ENCODE assay signal across 8 cellular contexts in genomic region chr1:9291914-9292360, GRCh38. TPM values are rescaled to one million over a fixed set of nuclear protein-coding genes. Genes with fewer than 3 reads are reported as not detected.
DNase-seq lines count a peak whose midpoint lies in the region; ATAC-seq and TF ChIP-seq lines count a peak whose summit lies in the region.

No MANE protein-coding gene starts in this region.

- peaks cover 32% of the 10 kb centered on the region for H3K4me1 ChIP-seq in mammary epithelial cell (ENCODE audit: insufficient read depth, low read length)
- peaks cover 5 to 24% (median 16%) of the 10 kb centered on the region in 4 donors for H3K4me1 ChIP-seq in liver (ENCODE audit: control insufficient read depth in 4 of 4, insufficient read depth in 4 of 4, low read length in 3 of 4)
- peaks cover 0 to 59% (median 24%) of the 10 kb centered on the region in 4 donors for H3K4me1 ChIP-seq in tibial nerve

- DNase-seq in stimulated activated naive CD8-positive, alpha-beta T cell treated with anti-CD3 and anti-CD28 coated beads, Interleukin-15, Interleukin-2, amounts not matched to agents 100 U/mL and 50 U/mL, for 24 hours, result no peak
- DNase-seq in mammary epithelial cell (peak; percentile 57), tibial nerve (ENCODE audit: low spot score in 2 of 2) (peak; percentile 56 to 65)

- peaks cover 7% of the 10 kb centered on the region for H3K4me1 Mint-ChIP-seq in stimulated activated naive CD8-positive, alpha-beta T cell treated with anti-CD3 and anti-CD28 coated beads, Interleukin-15, Interleukin-2, amounts not matched to agents 100 ng/mL and 50 ng/mL, for 24 hours (ENCODE audit: low read depth)

- intact Hi-C loops in mammary epithelial cell (cut with micrococcal nuclease), result no loop called here

- peak in 1 of 2 donors; percentile 41 for TF ChIP-seq EP300 in tibial nerve (IDR thresholded peaks at IDR 0.05)

- H3K27ac ChIP-seq in mammary epithelial cell (ENCODE audit: insufficient read depth, low read depth, low read length) (peak overlapping the region; percentile 20), liver (ENCODE audit: low read depth in 1 of 2, low read length in 2 of 2) (peak overlapping the region; percentile 68 to 72), tibial nerve (peak overlapping the region; percentile 82 to 98 (median 94))

- no peak for TF ChIP-seq CTCF in mammary epithelial cell (conservative IDR thresholded peaks at IDR 0.05 in 1 of 2, IDR thresholded peaks at IDR 0.05 in 1 of 2; ENCODE audit: extremely low read depth in 1 of 2, insufficient read depth in 1 of 2, low read depth in 1 of 2, low read length in 2 of 2)
- no peak for TF ChIP-seq CTCF in liver (IDR thresholded peaks at IDR 0.05; ENCODE audit: low read depth, low read length, missing input control)
- TF ChIP-seq CTCF in tibial nerve (IDR thresholded peaks at IDR 0.05), result no peak

- in situ Hi-C loops in mammary epithelial cell (cut with MboI; ENCODE audit: low sequenced_read_pairs in 2 of 2), result loop anchor here in 1 of 2 donors (25.0 kb wide), 1 partner anchor 295 kb away; the partner anchor contains the start of gene TMEM201

- TF ChIP-seq POLR2A in tibial nerve (IDR thresholded peaks at IDR 0.05), result no peak

- peak overlapping the region; percentile 25 for H3K4me3 Mint-ChIP-seq in stimulated activated naive CD8-positive, alpha-beta T cell treated with anti-CD3 and anti-CD28 coated beads, Interleukin-15, Interleukin-2, amounts not matched to agents 100 ng/mL and 50 ng/mL, for 24 hours

- WGBS in mammary epithelial cell (ENCODE audit: low coverage, missing lambda C conversion rate), result 3% methylated on average over 10 of the region's 13 CpGs
- WGBS in liver, result 22% methylated on average over 13 of the region's 13 CpGs
- 5 to 20% methylated on average over 10 to 13 of the region's 13 CpGs for WGBS in tibial nerve, 2 donors

- H3K4me2 ChIP-seq in mammary epithelial cell (ENCODE audit: insufficient read depth, low read depth, low read length), result peak overlapping the region; percentile 91

- dilution Hi-C loops in mammary epithelial cell (cut with HindIII; ENCODE audit: low sequenced_read_pairs), result loop anchor here (25.0 kb wide), 1 partner anchor 170 kb away; no protein-coding TSS in a partner anchor

- peaks cover 37% of the 10 kb centered on the region for H3K79me2 ChIP-seq in mammary epithelial cell (ENCODE audit: insufficient read depth, low read length)

- H2AFZ ChIP-seq in mammary epithelial cell (ENCODE audit: low read depth, low read length), result peak overlapping the region; percentile 69

- H3K36me3 ChIP-seq in mammary epithelial cell (ENCODE audit: insufficient read depth, low read length) (no peaks in the 10 kb centered on the region), liver (ENCODE audit: control insufficient read depth in 4 of 4, insufficient read depth in 3 of 4, low read depth in 1 of 4, low read length in 3 of 4) (peaks cover 0 to 3% (median 0%) of the 10 kb centered on the region in 4 donors), tibial nerve (no peaks in the 10 kb centered on the region)

- H3K9me3 Mint-ChIP-seq in stimulated activated naive CD8-positive, alpha-beta T cell treated with anti-CD3 and anti-CD28 coated beads, Interleukin-15, Interleukin-2, amounts not matched to agents 100 ng/mL and 50 ng/mL, for 24 hours, result no peaks in the 10 kb centered on the region

- TF ChIP-seq RAD21 in liver (IDR thresholded peaks at IDR 0.05), result no peak

- peak overlapping the region; percentile 29 to 96 (median 47) for H3K4me3 ChIP-seq in mammary epithelial cell (replicated peaks in 1 of 3; ENCODE audit: insufficient read depth in 1 of 3, low read depth in 2 of 3, low read length in 3 of 3)
- H3K4me3 ChIP-seq in liver (ENCODE audit: low read depth in 1 of 3, low read length in 3 of 3), result peak overlapping the region in 2 of 3 donors; percentile 44 to 90
- peak overlapping the region; percentile 55 to 87 (median 82) for H3K4me3 ChIP-seq in tibial nerve

- BruUV-seq in mammary epithelial cell (replicated peaks; lab: Mats Ljungman, UMichigan), result no TSS peak

- H3K9ac ChIP-seq in mammary epithelial cell (ENCODE audit: insufficient read depth, low read length) (peak overlapping the region; percentile 33), liver (ENCODE audit: low read depth in 1 of 2, low read length in 2 of 2) (peak overlapping the region in 1 of 2 donors; percentile 43)

- no peak overlapping the region for H3K27ac Mint-ChIP-seq in stimulated activated naive CD8-positive, alpha-beta T cell treated with anti-CD3 and anti-CD28 coated beads, Interleukin-15, Interleukin-2, amounts not matched to agents 100 ng/mL and 50 ng/mL, for 24 hours

- no peaks in the 10 kb centered on the region for H3K9me3 ChIP-seq in mammary epithelial cell (replicated peaks; ENCODE audit: insufficient read depth, low read length)
- peaks cover 3 to 5% (median 4%) of the 10 kb centered on the region in 4 donors for H3K9me3 ChIP-seq in liver (ENCODE audit: control insufficient read depth in 4 of 4, low read length in 3 of 4)
- H3K9me3 ChIP-seq in tibial nerve, result peaks cover 0 to 23% (median 8%) of the 10 kb centered on the region in 4 donors

- no peaks in the 10 kb centered on the region for H3K36me3 Mint-ChIP-seq in stimulated activated naive CD8-positive, alpha-beta T cell treated with anti-CD3 and anti-CD28 coated beads, Interleukin-15, Interleukin-2, amounts not matched to agents 100 ng/mL and 50 ng/mL, for 24 hours (ENCODE audit: low read depth)

- H3K27me3 ChIP-seq in mammary epithelial cell (ENCODE audit: insufficient read depth, low read length) (no peaks in the 10 kb centered on the region), liver (ENCODE audit: control insufficient read depth in 4 of 4, insufficient read depth in 4 of 4, low read length in 3 of 4) (no peaks in the 10 kb centered on the region), tibial nerve (no peaks in the 10 kb centered on the region)

- no peaks in the 10 kb centered on the region for H3K27me3 Mint-ChIP-seq in stimulated activated naive CD8-positive, alpha-beta T cell treated with anti-CD3 and anti-CD28 coated beads, Interleukin-15, Interleukin-2, amounts not matched to agents 100 ng/mL and 50 ng/mL, for 24 hours

- CTCF ChIA-PET in mammary epithelial cell (lab: Charles Lee; ENCODE audit: low non-redundant PET), result no interaction called here

- H4K20me1 ChIP-seq in mammary epithelial cell (ENCODE audit: insufficient read depth, low read length), result no peaks in the 10 kb centered on the region

- ATAC-seq in stimulated activated naive CD8-positive, alpha-beta T cell treated with anti-CD3 and anti-CD28 coated beads, Interleukin-15, Interleukin-2, amounts not matched to agents 100 U/mL and 50 U/mL, for 24 hours, result no peak
- no peak for ATAC-seq in GM21825 (IDR thresholded peaks at IDR 0.05; ENCODE audit: unreplicated experiment)
- no peak for ATAC-seq in GM18498 (IDR thresholded peaks at IDR 0.05; ENCODE audit: unreplicated experiment)
- ATAC-seq in GM21381 (IDR thresholded peaks at IDR 0.05; ENCODE audit: unreplicated experiment), result no peak

TF ChIP-seq in liver, 16 proteins besides CTCF, POLR2A, EP300 and RAD21:
- no peak for TF ChIP-seq JUND (IDR thresholded peaks at IDR 0.05)
- TF ChIP-seq RXRA (IDR thresholded peaks at IDR 0.05), result peak in 1 of 2 donors; percentile 11

RNA-seq across cellular contexts. Expression of gene SPSB1, which starts 0.8 kb away (rescaled TPM):
- total RNA-seq in mammary epithelial cell, result 10 to 100 TPM; 18.2 to 56.7 TPM
- polyA plus RNA-seq in mammary epithelial cell, result 13.2 TPM
- 17.3 TPM for polyA minus RNA-seq in mammary epithelial cell
- 10 to 100 TPM in 1 of 2 donors, 1 to 10 TPM in 1; 4.1 to 19.1 TPM for total RNA-seq in liver
- 10 to 100 TPM; 10.4 to 22.6 TPM for polyA plus RNA-seq in liver
- total RNA-seq in tibial nerve, result 10 to 100 TPM; 18.9 to 64.9 (median 41.8) TPM

RNA-seq across cellular contexts. Expression of gene H6PD, which starts 57.4 kb away (rescaled TPM):
- total RNA-seq in mammary epithelial cell, result 10 to 100 TPM; 12.6 to 18.0 TPM
- 5.4 TPM for polyA plus RNA-seq in mammary epithelial cell
- 12.0 TPM for polyA minus RNA-seq in mammary epithelial cell
- 100 to 1,000 TPM in 1 of 2 donors, 10 to 100 TPM in 1; 47.7 to 134 TPM for total RNA-seq in liver
- polyA plus RNA-seq in liver, result 10 to 100 TPM; 28.9 to 65.8 TPM
- total RNA-seq in tibial nerve, result 10 to 100 TPM; 53.1 to 88.6 (median 72.7) TPM

Comparison
In these comparisons a context has a peak if more than half of its experiments do, and no peak if none do; other contexts are left out.
1. H3K27ac ChIP-seq: peak in every context shown above with its lines; median percentile 94 in tibial nerve; 70 in liver; 20 in mammary epithelial cell.